Comparison of ENCODE assay signal across 8 cellular contexts in genomic region chr3:66816110-66816761, GRCh38.
DNase-seq lines count a peak whose midpoint lies in the region; ATAC-seq and TF ChIP-seq lines count a peak whose summit lies in the region.

No MANE protein-coding gene starts in this region.

- WGBS in right lobe of liver (ENCODE audit: insufficient coverage, low coverage, low lambda C conversion rate, missing lambda C conversion rate) = 7% methylated on average over 4 of the region's 4 CpGs

- H3K27ac ChIP-seq in KMS-11 (no peak overlapping the region), coronary artery (no peak overlapping the region), right lobe of liver (no peak overlapping the region), vagina (no peak overlapping the region)

- H3K4me1 Mint-ChIP-seq in Calu3 (ENCODE audit: low read depth, unreplicated experiment) = no peaks in the 10 kb centered on the region

- no peak overlapping the region for H3K9ac ChIP-seq in KMS-11

- TF ChIP-seq CTCF in Calu3 (IDR thresholded peaks at IDR 0.05; ENCODE audit: unreplicated experiment) (peak; percentile 23), KMS-11 (conservative IDR thresholded peaks at IDR 0.05; ENCODE audit: low read depth, low read length) (peak; percentile 51), coronary artery (IDR thresholded peaks at IDR 0.05) (peak; percentile 36), right lobe of liver (IDR thresholded peaks at IDR 0.05) (peak; percentile 59 to 66 (median 60)), vagina (IDR thresholded peaks at IDR 0.05) (peak; percentile 32 to 69 (median 57))

- TF ChIP-seq POLR2A in right lobe of liver (IDR thresholded peaks at IDR 0.05) (no peak), vagina (IDR thresholded peaks at IDR 0.05) (no peak)

- H3K36me3 Mint-ChIP-seq in Calu3 (ENCODE audit: insufficient read depth, unreplicated experiment) = no peaks in the 10 kb centered on the region

- H3K79me2 ChIP-seq in KMS-11 (ENCODE audit: insufficient read depth, low read depth) = no peaks in the 10 kb centered on the region

- CTCF ChIA-PET in Calu3 (lab: Charles Lee) = no interaction called here

- no TSS peak for BruUV-seq in Calu3 (replicated peaks; lab: Mats Ljungman, UMichigan)

- H3K27me3 Mint-ChIP-seq in Calu3 (ENCODE audit: unreplicated experiment) = peaks cover 8% of the 10 kb centered on the region

- no peak for DNase-seq in Calu3
- DNase-seq in OCI-M2 (lab: John Stamatoyannopoulos, UW; ENCODE audit: unreplicated experiment) = peak; percentile 17
- DNase-seq in coronary artery (ENCODE audit: low spot score) = no peak
- no peak for DNase-seq in right lobe of liver
- DNase-seq in vagina (ENCODE audit: extremely low spot score in 2 of 2) = no peak

- no peak overlapping the region for H3K4me3 ChIP-seq in KMS-11 (IDR thresholded peaks at IDR 0.05; ENCODE audit: insufficient read depth, low read depth, low read length)
- no peak overlapping the region for H3K4me3 ChIP-seq in coronary artery
- H3K4me3 ChIP-seq in right lobe of liver = no peak overlapping the region
- H3K4me3 ChIP-seq in vagina = no peak overlapping the region

- H3K27me3 ChIP-seq in KMS-11 (ENCODE audit: insufficient read depth, low read depth) = no peaks in the 10 kb centered on the region
- no peaks in the 10 kb centered on the region for H3K27me3 ChIP-seq in right lobe of liver
- no peaks in the 10 kb centered on the region for H3K27me3 ChIP-seq in vagina

- H3K9me3 ChIP-seq in right lobe of liver (no peaks in the 10 kb centered on the region), vagina (no peaks in the 10 kb centered on the region)

- H4K20me1 ChIP-seq in KMS-11 (ENCODE audit: insufficient read depth) = no peaks in the 10 kb centered on the region

- intact Hi-C loops in Calu3 (cut with micrococcal nuclease; ENCODE audit: unreplicated experiment) (loop anchor here (1.0 kb wide), 2 partner anchors 409 to 540 kb away; no protein-coding TSS in a partner anchor), right lobe of liver (cut with DNase I) (loop anchor here (5.0 to 10.0 kb wide), 3 partner anchors 404 to 561 kb away; no protein-coding TSS in a partner anchor), vagina (cut with DNase I) (loop anchor here (5.0 kb wide), 1 partner anchor 409 kb away; no protein-coding TSS in a partner anchor)

- peak; percentile 51 for ATAC-seq in GM19328 (IDR thresholded peaks at IDR 0.05; ENCODE audit: unreplicated experiment)
- ATAC-seq in right lobe of liver = peak; percentile 66 to 79 (median 72)
- no peak for ATAC-seq in HG02938 (IDR thresholded peaks at IDR 0.05; ENCODE audit: unreplicated experiment)

- no peaks in the 10 kb centered on the region for H3K36me3 ChIP-seq in KMS-11 (ENCODE audit: insufficient read depth)
- no peaks in the 10 kb centered on the region for H3K36me3 ChIP-seq in right lobe of liver
- no peaks in the 10 kb centered on the region for H3K36me3 ChIP-seq in vagina

- H3K4me1 ChIP-seq in KMS-11 (ENCODE audit: low read depth, poor library complexity, severe bottlenecking) = no peaks in the 10 kb centered on the region
- H3K4me1 ChIP-seq in right lobe of liver = peaks cover 0 to 43% (median 11%) of the 10 kb centered on the region in 4 donors
- H3K4me1 ChIP-seq in vagina = no peaks in the 10 kb centered on the region

- no peak overlapping the region for H3K4me2 ChIP-seq in KMS-11

- no peak overlapping the region for H2AFZ ChIP-seq in KMS-11 (ENCODE audit: low read depth)

- H3K9me3 Mint-ChIP-seq in Calu3 (ENCODE audit: low read depth, unreplicated experiment) = peaks cover 2% of the 10 kb centered on the region

- H3K27ac Mint-ChIP-seq in Calu3 (ENCODE audit: unreplicated experiment) = no peak overlapping the region

- no peak overlapping the region for H3K4me3 Mint-ChIP-seq in Calu3 (ENCODE audit: low read depth, unreplicated experiment)
